ENCODE assay signal across 24 cellular contexts in genomic region chr19:41741244-41741554, GRCh38. TPM values are rescaled to one million over a fixed set of nuclear protein-coding genes. Genes with fewer than 3 reads are reported as not detected.
DNase-seq lines count a peak whose midpoint lies in the region; ATAC-seq and TF ChIP-seq lines count a peak whose summit lies in the region.
"Had no signal": no experiment of that assay in that cellular context is flagged by ENCODE, and none has a peak within 500 bp of the region (broad histone marks: within the 10 kb centered on the region; RNA-seq: fewer than 3 reads in every experiment).

No MANE protein-coding gene starts in this region.

- H3K9me3 ChIP-seq in PC-3 (ENCODE audit: low read length) (no peaks in the 10 kb centered on the region), esophagus squamous epithelium (no peaks in the 10 kb centered on the region)
- H3K9me3 ChIP-seq: BLaER1 had no signal

- H3K4me1 ChIP-seq in PC-3 (ENCODE audit: insufficient read depth, low read length), result peaks cover 20% of the 10 kb centered on the region
- peaks cover 0 to 30% (median 0%) of the 10 kb centered on the region in 3 donors for H3K4me1 ChIP-seq in esophagus squamous epithelium

- no TSS peak for BruUV-seq in PC-3 (replicated peaks; lab: Mats Ljungman, UMichigan)

- H3K4me3 Mint-ChIP-seq in activated T-cell treated with anti-CD3 and anti-CD28 coated beads, Interleukin-2, amount 50 U/mL, for 24 hours, result no peak overlapping the region
- peak overlapping the region; percentile 65 for H3K4me3 Mint-ChIP-seq in activated naive CD8-positive, alpha-beta T cell
- H3K4me3 Mint-ChIP-seq: CD4-positive, CD25-positive, alpha-beta regulatory T cell had no signal

- H3K27me3 Mint-ChIP-seq in activated T-cell treated with anti-CD3 and anti-CD28 coated beads, Interleukin-2, amount 50 U/mL, for 24 hours, result peaks cover 63% of the 10 kb centered on the region
- H3K27me3 Mint-ChIP-seq in activated naive CD8-positive, alpha-beta T cell, result peaks cover 25% of the 10 kb centered on the region

- ATAC-seq in PC-3 (no peak), HG02610 (IDR thresholded peaks at IDR 0.05; ENCODE audit: unreplicated experiment) (no peak)
- ATAC-seq: K562 had no signal

- H3K9ac ChIP-seq in PC-3 (ENCODE audit: low read length), result no peak overlapping the region
- H3K9ac ChIP-seq: BLaER1 had no signal

- no peaks in the 10 kb centered on the region for H3K36me3 Mint-ChIP-seq in activated T-cell treated with anti-CD3 and anti-CD28 coated beads, Interleukin-2, amount 50 U/mL, for 24 hours (ENCODE audit: low read depth)
- H3K36me3 Mint-ChIP-seq in activated naive CD8-positive, alpha-beta T cell, result peaks cover 5% of the 10 kb centered on the region
- H3K36me3 Mint-ChIP-seq: CD4-positive, CD25-positive, alpha-beta regulatory T cell had no signal

- no peaks in the 10 kb centered on the region for H3K9me3 Mint-ChIP-seq in activated T-cell treated with anti-CD3 and anti-CD28 coated beads, Interleukin-2, amount 50 U/mL, for 24 hours
- H3K9me3 Mint-ChIP-seq in activated naive CD8-positive, alpha-beta T cell (ENCODE audit: low read depth), result no peaks in the 10 kb centered on the region
- H3K9me3 Mint-ChIP-seq: CD4-positive, CD25-positive, alpha-beta regulatory T cell had no signal

- WGBS in esophagus squamous epithelium, 2 donors, result 56 to 70% methylated on average over 2 of the region's 2 CpGs

- CTCF ChIA-PET in PC-3 (lab: Charles Lee), result no interaction called here

- H3K4me3 ChIP-seq in PC-3 (ENCODE audit: low read length), result no peak overlapping the region
- H3K4me3 ChIP-seq in esophagus squamous epithelium, result no peak overlapping the region
- H3K4me3 ChIP-seq: BLaER1, K562 had no signal

- H3K27ac ChIP-seq in PC-3 (ENCODE audit: low read length) (0 out of 2 replicates have a peak overlapping the region, but pooled peaks have one; percentile 13), esophagus squamous epithelium (peak overlapping the region in 3 of 4 donors; percentile 54 to 78 (median 60))
- H3K27ac ChIP-seq: BLaER1 had no signal

- no peaks in the 10 kb centered on the region for H3F3A ChIP-seq in PC-3 (ENCODE audit: low read length, unreplicated experiment)

- H4K20me1 ChIP-seq in PC-3 (ENCODE audit: low read length), result no peaks in the 10 kb centered on the region
- H4K20me1 ChIP-seq: BLaER1 had no signal

- intact Hi-C loops in PC-3 (cut with micrococcal nuclease), result no loop called here
- intact Hi-C loops in esophagus squamous epithelium (cut with DNase I), result no loop called here

- DNase-seq in activated T-cell treated with anti-CD3 and anti-CD28 coated beads, Interleukin-2, amount 50 U/mL, for 24 hours, result no peak
- no peak for DNase-seq in activated T-cell treated with anti-CD3 and anti-CD28 coated beads, Interleukin-2, amount 50 U/mL, for 1 hour
- DNase-seq in PC-3 (no peak), esophagus squamous epithelium (lab: John Stamatoyannopoulos, UW) (no peak), NOMO-1 treated with dmso at 0.1 percent for 144 hours (lab: John Stamatoyannopoulos, UW; ENCODE audit: unreplicated experiment) (no peak)
- no peak for DNase-seq in activated CD8-positive, alpha-beta memory T cell treated with anti-CD3 and anti-CD28 coated beads, Interleukin-2, amount 50 U/mL, for 48 hours
- DNase-seq: CD4-positive, CD25-positive, alpha-beta regulatory T cell; Kasumi-1; NCI-H1092 treated with DMSO at 0.1 percent for 48 hours; NCI-H1436; NCI-H187; NCI-H2081 treated with DMSO at 0.1 percent for 48 hours; NCI-H2171; NCI-H226; NCI-H510A; NCI-H69; SIG-M5 had no signal

- H3K79me2 ChIP-seq in PC-3 (ENCODE audit: low read length), result no peaks in the 10 kb centered on the region

- H3K27me3 ChIP-seq in PC-3 (ENCODE audit: low read length) (no peaks in the 10 kb centered on the region), esophagus squamous epithelium (peaks cover 0 to 22% (median 0%) of the 10 kb centered on the region in 4 donors)
- H3K27me3 ChIP-seq: BLaER1 had no signal

- H3K4me1 Mint-ChIP-seq in activated T-cell treated with anti-CD3 and anti-CD28 coated beads, Interleukin-2, amount 50 U/mL, for 24 hours (ENCODE audit: low read depth), result peaks cover 25% of the 10 kb centered on the region
- H3K4me1 Mint-ChIP-seq in activated naive CD8-positive, alpha-beta T cell (ENCODE audit: low read depth), result peaks cover 28% of the 10 kb centered on the region

- no peak overlapping the region for H3K4me2 ChIP-seq in PC-3 (ENCODE audit: low read length)
- H3K4me2 ChIP-seq: BLaER1 had no signal

- POLR2A ChIA-PET in PC-3 (lab: Charles Lee; ENCODE audit: unreplicated experiment), result no interaction called here

- peak overlapping the region; percentile 77 for H3K27ac Mint-ChIP-seq in activated T-cell treated with anti-CD3 and anti-CD28 coated beads, Interleukin-2, amount 50 U/mL, for 24 hours
- peak overlapping the region; percentile 71 for H3K27ac Mint-ChIP-seq in activated naive CD8-positive, alpha-beta T cell
- H3K27ac Mint-ChIP-seq: CD4-positive, CD25-positive, alpha-beta regulatory T cell had no signal

- H2AFZ ChIP-seq in PC-3 (ENCODE audit: low read length), result no peak overlapping the region

- TF ChIP-seq CTCF in PC-3 (conservative IDR thresholded peaks at IDR 0.05; ENCODE audit: low read depth, low read length), result no peak
- TF ChIP-seq CTCF in esophagus squamous epithelium (IDR thresholded peaks at IDR 0.05), result no peak

- H3K36me3 ChIP-seq in PC-3 (ENCODE audit: low read depth, low read length) (no peaks in the 10 kb centered on the region), esophagus squamous epithelium (no peaks in the 10 kb centered on the region)
- H3K36me3 ChIP-seq: BLaER1 had no signal

- H3K9me2 ChIP-seq in PC-3 (replicated peaks; ENCODE audit: low read length), result no peaks in the 10 kb centered on the region

- TF ChIP-seq POLR2A in esophagus squamous epithelium (IDR thresholded peaks at IDR 0.05), result no peak

RNA-seq across cellular contexts. Expression of gene CEACAM6, which starts 14.1 kb away (rescaled TPM):
- 7.1 and 9.0 TPM in 2 replicates for total RNA-seq in PC-3 (2014; rRNA removed)
- 100 to 1,000 TPM in 3 of 4 donors, 10 to 100 TPM in 1; 70.8 to 288 (median 176) TPM for total RNA-seq in esophagus squamous epithelium
- total RNA-seq: A172; CD4-positive, CD25-positive, alpha-beta regulatory T cell; M059J; OCI-LY7 had no signal

RNA-seq across cellular contexts. Expression of gene CEACAM5, which starts 32.8 kb away (rescaled TPM):
- 0.75 and 2.8 TPM in 2 replicates for total RNA-seq in PC-3 (2014; rRNA removed)
- 100 to 1,000 TPM in 3 of 4 donors, 10 to 100 TPM in 1; 86.4 to 374 (median 293) TPM for total RNA-seq in esophagus squamous epithelium
- total RNA-seq: A172; CD4-positive, CD25-positive, alpha-beta regulatory T cell; M059J; OCI-LY7 had no signal

RNA-seq across cellular contexts. Expression of gene CEACAM7, which starts 53.1 kb away (rescaled TPM):
- total RNA-seq in PC-3 (2014; rRNA removed) (not detected in 2 replicates), esophagus squamous epithelium (100 to 1,000 TPM in 2 of 4 donors, 10 to 100 TPM in 2; 10.5 to 103 (median 76.7) TPM)
- total RNA-seq: A172; CD4-positive, CD25-positive, alpha-beta regulatory T cell; K562; M059J; OCI-LY7 had no signal

RNA-seq across cellular contexts. Expression of gene CEACAM3, which starts 55.2 kb away (rescaled TPM):
- total RNA-seq in PC-3 (2014; rRNA removed) (not detected in 2 replicates), esophagus squamous epithelium (1 to 10 TPM in 2 of 4 donors, under 1 TPM in 2; 0.42 to 1.3 (median 0.99) TPM)
- total RNA-seq: A172; CD4-positive, CD25-positive, alpha-beta regulatory T cell; K562; M059J; OCI-LY7 had no signal

Comparison
In these comparisons a context has a peak if more than half of its experiments do, and no peak if none do; other contexts are left out.
1. RNA of gene CEACAM5, which starts 32.8 kb away (total RNA-seq): 86.4 to 374 TPM in esophagus squamous epithelium; 0.75 to 2.8 TPM in PC-3; every median in the first group is over 10 times any median in the second.
2. RNA of gene CEACAM7, which starts 53.1 kb away (total RNA-seq): 10.5 to 103 TPM in esophagus squamous epithelium; not detected in PC-3; every median in the first group is over 10 times any median in the second.